20 cellular contexts compared by ENCODE assay signal in the genomic region with DNA sequence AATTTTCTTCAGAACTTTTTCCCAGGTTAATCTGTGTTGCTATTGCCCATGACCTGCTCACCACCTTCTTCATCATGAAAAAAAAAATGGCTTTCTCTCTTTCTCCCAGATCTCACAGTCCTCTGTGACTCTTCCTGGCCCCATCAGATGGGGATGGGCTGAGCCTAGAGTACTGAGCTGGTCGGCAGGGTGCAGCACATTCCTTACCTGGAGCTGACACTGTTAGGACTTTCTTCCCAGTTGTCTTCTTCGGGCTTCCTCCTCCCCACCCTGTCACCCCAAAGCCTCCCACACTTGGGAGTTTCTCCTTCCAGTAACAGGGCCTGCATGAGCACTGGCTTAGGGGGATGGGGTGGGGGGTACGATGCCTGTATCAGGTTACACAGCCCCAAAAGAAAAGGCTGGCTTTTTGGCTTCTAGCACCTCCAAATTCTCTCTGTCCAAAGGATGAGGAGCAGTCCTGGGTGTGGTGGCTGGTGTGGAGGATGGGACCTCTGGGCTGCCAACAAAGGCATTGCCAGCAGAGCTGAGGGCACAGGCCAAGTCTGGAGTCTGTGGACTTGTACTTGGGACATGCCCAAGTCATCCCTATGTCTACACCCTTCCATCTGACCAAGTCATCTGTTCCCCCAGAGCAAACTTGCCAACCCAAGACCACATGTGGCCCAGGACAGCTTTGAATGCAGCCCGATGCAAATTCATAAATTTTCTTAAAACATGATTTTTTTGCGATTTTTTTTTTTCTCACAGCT.
DNase-seq lines count a peak whose midpoint lies in the region; ATAC-seq, FAIRE-seq and TF ChIP-seq lines count a peak whose summit lies in the region.
"Had no signal": no experiment of that assay in that cellular context is flagged by ENCODE, and none has a peak within 500 bp of the region (broad histone marks: within the 10 kb centered on the region; RNA-seq: fewer than 3 reads in every experiment).

No MANE protein-coding gene starts in this region.

- no peak overlapping the region for H3K14ac ChIP-seq in IMR-90 (replicated peaks; ENCODE audit: low read depth, low read length)

- H3K9me3 ChIP-seq in breast epithelium (no peaks in the 10 kb centered on the region), IMR-90 (ENCODE audit: control insufficient read depth, insufficient read depth, low read length) (no peaks in the 10 kb centered on the region)

- H3K27me3 ChIP-seq in breast epithelium (no peaks in the 10 kb centered on the region), IMR-90 (ENCODE audit: control insufficient read depth, insufficient read depth, low read length) (peaks cover 48% of the 10 kb centered on the region), bronchial epithelial cell (ENCODE audit: control insufficient read depth, insufficient read depth, low read length) (no peaks in the 10 kb centered on the region), mesendoderm (ENCODE audit: insufficient read depth, low read length, poor library complexity) (no peaks in the 10 kb centered on the region)

- WGBS in IMR-90 (ENCODE audit: extremely low coverage in 2 of 2, insufficient read length in 1 of 2), 2 experiments = no CpG with 5 or more reads among the region's 5 CpGs
- no CpG with 5 or more reads among the region's 5 CpGs for WGBS in mesendoderm (ENCODE audit: extremely low coverage, insufficient coverage, low lambda C conversion rate)

- no peak for TF ChIP-seq CTCF in MCF 10A (IDR thresholded peaks at IDR 0.05; ENCODE audit: unreplicated experiment)
- no peak for TF ChIP-seq CTCF in breast epithelium (IDR thresholded peaks at IDR 0.05)
- TF ChIP-seq CTCF in IMR-90 (conservative IDR thresholded peaks at IDR 0.05; ENCODE audit: low read depth, low read length) = no peak
- peak; percentile 4 for TF ChIP-seq CTCF in bronchial epithelial cell (IDR thresholded peaks at IDR 0.05; ENCODE audit: insufficient read depth, low read length, severe bottlenecking)

- no peak overlapping the region for H2AFZ ChIP-seq in IMR-90 (replicated peaks; ENCODE audit: low read length, poor library complexity)

- intact Hi-C loops in MCF 10A (cut with micrococcal nuclease) = loop anchor here (5.0 to 10.0 kb wide), 2 partner anchors 182 to 294 kb away; no protein-coding TSS in a partner anchor
- intact Hi-C loops in breast epithelium (cut with DNase I; ENCODE audit: low total_unique reads) = no loop called here
- intact Hi-C loops in IMR-90 (cut with micrococcal nuclease) = loop anchor here (5.0 to 10.0 kb wide), 2 partner anchors 179 to 512 kb away; no protein-coding TSS in a partner anchor

- H3K79me2 ChIP-seq in mesendoderm (ENCODE audit: control insufficient read depth, insufficient read depth, low read length) = no peaks in the 10 kb centered on the region

- H4K5ac ChIP-seq in IMR-90 (ENCODE audit: low read depth, low read length) (no peak overlapping the region), mesendoderm (ENCODE audit: low read length) (no peak overlapping the region)

- H4K8ac ChIP-seq in IMR-90 (ENCODE audit: low read depth in 2 of 2, low read length in 2 of 2) (no peak overlapping the region), mesendoderm (ENCODE audit: low read depth, low read length) (no peak overlapping the region)

- H3K27ac Mint-ChIP-seq in MCF 10A (ENCODE audit: low read depth, unreplicated experiment) = no peak overlapping the region
- H3K27ac Mint-ChIP-seq: CD4-positive, alpha-beta memory T cell had no signal

- H2AK9ac ChIP-seq in IMR-90 (replicated peaks; ENCODE audit: low read depth, low read length, poor library complexity) = peak overlapping the region; percentile 26

- H3K9ac ChIP-seq in IMR-90 (ENCODE audit: low read depth, low read length) = no peak overlapping the region
- no peak overlapping the region for H3K9ac ChIP-seq in mesendoderm (ENCODE audit: low read length)

- H3K23ac ChIP-seq in IMR-90 (ENCODE audit: low read depth, low read length) (no peak overlapping the region), mesendoderm (ENCODE audit: low read length) (no peak overlapping the region)

- H4K20me1 ChIP-seq in IMR-90 (ENCODE audit: insufficient read depth, low read length) = no peaks in the 10 kb centered on the region

- H2BK20ac ChIP-seq in IMR-90 (ENCODE audit: low read depth, low read length) = no peak overlapping the region

- H3K4ac ChIP-seq in IMR-90 (ENCODE audit: low read depth, low read length) (no peak overlapping the region), mesendoderm (ENCODE audit: low read depth, low read length) (no peak overlapping the region)

- no peak overlapping the region for H3K4me3 Mint-ChIP-seq in MCF 10A (ENCODE audit: unreplicated experiment)
- H3K4me3 Mint-ChIP-seq: CD4-positive, alpha-beta memory T cell had no signal

- dilution Hi-C loops in IMR-90 (cut with HindIII; ENCODE audit: low sequenced_read_pairs, unreplicated experiment) = no loop called here

- CTCF ChIA-PET in MCF 10A (lab: Yijun Ruan, JAX) = interaction anchor here (0.5 to 4.2 kb wide), 25 partner anchors 7 to 631 kb away, joined by 3 to 22 read pairs (median 4); no protein-coding TSS in a partner anchor
- CTCF ChIA-PET in IMR-90 (lab: Yijun Ruan, JAX) = interaction anchor here (0.8 kb wide), 1 partner anchor 10 kb away, joined by 3 read pairs; no protein-coding TSS in a partner anchor

- no peak for ATAC-seq in IMR-90 (ENCODE audit: low read depth)
- no peak for ATAC-seq in GM21528 (IDR thresholded peaks at IDR 0.05; ENCODE audit: low FRiP score, unreplicated experiment)
- no peak for ATAC-seq in HG03025 (IDR thresholded peaks at IDR 0.05; ENCODE audit: low FRiP score, unreplicated experiment)

- FAIRE-seq in bronchial epithelial cell (lab: Jason Lieb, UNC) = no peak
- FAIRE-seq: G401.6 had no signal

- POLR2A ChIA-PET in MCF 10A (lab: Yijun Ruan, JAX) = interaction anchor here (0.7 to 1.4 kb wide), 4 partner anchors 21 to 314 kb away, joined by 3 read pairs; no protein-coding TSS in a partner anchor
- POLR2A ChIA-PET in IMR-90 (lab: Charles Lee; ENCODE audit: unreplicated experiment) = no interaction called here

- no peak overlapping the region for H2BK120ac ChIP-seq in IMR-90 (ENCODE audit: low read depth, low read length)
- no peak overlapping the region for H2BK120ac ChIP-seq in mesendoderm (ENCODE audit: low read depth, low read length)

- H3K36me3 ChIP-seq in breast epithelium (no peaks in the 10 kb centered on the region), IMR-90 (ENCODE audit: control insufficient read depth, insufficient read depth, low read length) (no peaks in the 10 kb centered on the region), bronchial epithelial cell (ENCODE audit: control insufficient read depth, insufficient read depth, low read length) (no peaks in the 10 kb centered on the region), mesendoderm (ENCODE audit: control insufficient read depth, insufficient read depth, low read length) (no peaks in the 10 kb centered on the region)

- DNase-seq in MCF 10A (ENCODE audit: unreplicated experiment) (peak; percentile 32), breast epithelium (ENCODE audit: low spot score in 2 of 2) (no peak), IMR-90 (no peak), bronchial epithelial cell (ENCODE audit: low read depth) (no peak), mesendoderm (peak; percentile 42), midbrain (lab: John Stamatoyannopoulos, UW) (no peak)
- DNase-seq: Calu3; CD4-positive, alpha-beta memory T cell; DMS79 treated with DMSO at 0.1 percent for 48 hours; GOT3; KBM-7; NCI-H1436; NCI-H2029 treated with DMSO at 0.1 percent for 48 hours; NCI-H510A; NCI-H774 had no signal

- H4K91ac ChIP-seq in IMR-90 (ENCODE audit: insufficient read depth, low read depth, low read length) = no peak overlapping the region

- H2BK5ac ChIP-seq in IMR-90 (ENCODE audit: low read depth, low read length, poor library complexity, severe bottlenecking) (no peak overlapping the region), mesendoderm (ENCODE audit: low read length) (no peak overlapping the region)

- H2BK15ac ChIP-seq in IMR-90 (ENCODE audit: low read depth, low read length) = no peak overlapping the region
- no peak overlapping the region for H2BK15ac ChIP-seq in mesendoderm (replicated peaks; ENCODE audit: low read depth)

- no peak overlapping the region for H3K4me2 ChIP-seq in IMR-90 (ENCODE audit: low read depth, low read length)
- no peak overlapping the region for H3K4me2 ChIP-seq in mesendoderm (ENCODE audit: low read length)

- H3K18ac ChIP-seq in IMR-90 (ENCODE audit: low read depth, low read length) (no peak overlapping the region), mesendoderm (ENCODE audit: low read length) (no peak overlapping the region)

- no peaks in the 10 kb centered on the region for H3K9me1 ChIP-seq in IMR-90 (ENCODE audit: insufficient read depth, low read length)

- H3K56ac ChIP-seq in IMR-90 (ENCODE audit: extremely low read depth, insufficient read depth, low read length) = no peak overlapping the region
- H3K56ac ChIP-seq in mesendoderm (ENCODE audit: low read length) = no peak overlapping the region

- no peak overlapping the region for H2AK5ac ChIP-seq in IMR-90 (ENCODE audit: low read depth, low read length)
- H2AK5ac ChIP-seq in mesendoderm (ENCODE audit: low read length) = no peak overlapping the region

- H3K4me1 Mint-ChIP-seq in MCF 10A (ENCODE audit: insufficient read depth, unreplicated experiment) = peaks cover 4% of the 10 kb centered on the region

- H3K36me3 Mint-ChIP-seq in MCF 10A (ENCODE audit: insufficient read depth, unreplicated experiment) = no peaks in the 10 kb centered on the region
- H3K36me3 Mint-ChIP-seq: CD4-positive, alpha-beta memory T cell had no signal

- in situ Hi-C loops in IMR-90 (cut with MboI; ENCODE audit: low sequenced_read_pairs) = loop anchor here (10.0 kb wide), 1 partner anchor 622 kb away; no protein-coding TSS in a partner anchor

- H3K27me3 Mint-ChIP-seq in MCF 10A (ENCODE audit: insufficient read depth, unreplicated experiment) = no peaks in the 10 kb centered on the region

- H3K9me3 Mint-ChIP-seq in MCF 10A (ENCODE audit: unreplicated experiment) = no peaks in the 10 kb centered on the region

- H3K79me1 ChIP-seq in IMR-90 (ENCODE audit: low read depth in 1 of 2, low read length in 2 of 2) = no peaks in the 10 kb centered on the region
- no peaks in the 10 kb centered on the region for H3K79me1 ChIP-seq in mesendoderm (ENCODE audit: low read length)

- no peaks in the 10 kb centered on the region for H3K4me1 ChIP-seq in breast epithelium
- H3K4me1 ChIP-seq in IMR-90 (ENCODE audit: control insufficient read depth, insufficient read depth, low read length) = peaks cover 2% of the 10 kb centered on the region; the same call in 1 of the 2 replicates
- H3K4me1 ChIP-seq in mesendoderm (ENCODE audit: control insufficient read depth, low read depth, low read length) = peaks cover 9% of the 10 kb centered on the region

- TF ChIP-seq POLR2A in breast epithelium (IDR thresholded peaks at IDR 0.05) (no peak), IMR-90 (IDR thresholded peaks at IDR 0.05; ENCODE audit: low read depth, low read length) (no peak)

- no peak overlapping the region for H3K27ac ChIP-seq in breast epithelium
- no peak overlapping the region for H3K27ac ChIP-seq in IMR-90 (ENCODE audit: insufficient read depth, low read length)
- H3K27ac ChIP-seq in mesendoderm (ENCODE audit: low read depth, low read length) = no peak overlapping the region
- H3K27ac ChIP-seq: 22Rv1, RWPE1 had no signal

- BruUV-seq in MCF 10A (replicated peaks; lab: Mats Ljungman, UMichigan) (no TSS peak), IMR-90 (replicated peaks; lab: Mats Ljungman, UMichigan) (no TSS peak)

- no peak for TF ChIP-seq RAD21 in IMR-90 (IDR thresholded peaks at IDR 0.05; ENCODE audit: low read length)

- H3K4me3 ChIP-seq in breast epithelium = no peak overlapping the region
- H3K4me3 ChIP-seq in IMR-90 (ENCODE audit: insufficient read depth, low read depth, low read length) = no peak overlapping the region
- H3K4me3 ChIP-seq in bronchial epithelial cell (ENCODE audit: low read depth, low read length) = no peak overlapping the region
- H3K4me3 ChIP-seq in mesendoderm (ENCODE audit: low read length) = no peak overlapping the region

Comparison
In these comparisons a context has a peak if more than half of its experiments do, and no peak if none do; other contexts are left out.
1. DNase-seq: peak in MCF 10A (single experiment) and mesendoderm (single experiment); none in breast epithelium (0 of 2), IMR-90 (single experiment), bronchial epithelial cell (single experiment) and midbrain (single experiment).